16 cellular contexts compared by ENCODE assay signal in genomic region chr7:70317356-70317755, GRCh38.
DNase-seq lines count a peak whose midpoint lies in the region; ATAC-seq and TF ChIP-seq lines count a peak whose summit lies in the region.
"Had no signal": no experiment of that assay in that cellular context is flagged by ENCODE, and none has a peak within 500 bp of the region (broad histone marks: within the 10 kb centered on the region; RNA-seq: fewer than 3 reads in every experiment).

No MANE protein-coding gene starts in this region.

- ATAC-seq in activated CD8-positive, alpha-beta memory T cell treated with anti-CD3 and anti-CD28 coated beads, Interleukin-2, amount 10 ng/mL, durations not matched to agents 7 days and 5 days: no peak
- no peak for ATAC-seq in HG02610 (IDR thresholded peaks at IDR 0.05; ENCODE audit: unreplicated experiment)
- ATAC-seq: natural killer cell treated with Interleukin-12 subunit alpha and Interleukin-12 subunit beta and Interleukin-15 and Interleukin-18, amount 100 ng/mL, for 72 hours; Right ventricle myocardium inferior had no signal

- peak overlapping the region; percentile 58 for H3K27ac Mint-ChIP-seq in activated CD8-positive, alpha-beta memory T cell treated with anti-CD3 and anti-CD28 coated beads, Interleukin-2, amount 10 ng/mL, durations not matched to agents 7 days and 5 days
- H3K27ac Mint-ChIP-seq: natural killer cell treated with Interleukin-12 subunit alpha and Interleukin-12 subunit beta and Interleukin-15 and Interleukin-18, amount 100 ng/mL, for 72 hours had no signal

- no peak for TF ChIP-seq POLR2A in thyroid gland (IDR thresholded peaks at IDR 0.05)
- no peak for TF ChIP-seq POLR2A in ovary (IDR thresholded peaks at IDR 0.05)

- H3K4me3 ChIP-seq in astrocyte of the cerebellum (ENCODE audit: low read depth, low read length) (no peak overlapping the region), thyroid gland (replicated peaks in 1 of 3) (no peak overlapping the region), ovary (no peak overlapping the region)
- H3K4me3 ChIP-seq: heart left ventricle, stomach had no signal

- peaks cover 31% of the 10 kb centered on the region for H3K4me1 Mint-ChIP-seq in activated CD8-positive, alpha-beta memory T cell treated with anti-CD3 and anti-CD28 coated beads, Interleukin-2, amount 10 ng/mL, durations not matched to agents 7 days and 5 days

- H3K36me3 ChIP-seq in thyroid gland (no peaks in the 10 kb centered on the region), ovary (no peaks in the 10 kb centered on the region)
- H3K36me3 ChIP-seq: heart left ventricle, stomach had no signal

- intact Hi-C loops in thyroid gland (cut with DNase I) (no loop called here), ovary (cut with DNase I) (no loop called here)

- H3K9me3 ChIP-seq in thyroid gland (no peaks in the 10 kb centered on the region), ovary (no peaks in the 10 kb centered on the region)
- H3K9me3 ChIP-seq: heart left ventricle, stomach had no signal

- H3K4me1 ChIP-seq in thyroid gland: peaks cover 8 to 20% of the 10 kb centered on the region in 2 donors
- H3K4me1 ChIP-seq in ovary (ENCODE audit: insufficient read depth): peaks cover 3% of the 10 kb centered on the region

- H3K27me3 Mint-ChIP-seq in activated CD8-positive, alpha-beta memory T cell treated with anti-CD3 and anti-CD28 coated beads, Interleukin-2, amount 10 ng/mL, durations not matched to agents 7 days and 5 days: peaks cover 7% of the 10 kb centered on the region
- H3K27me3 Mint-ChIP-seq: brain; effector memory CD8-positive, alpha-beta T cell had no signal

- peaks cover 4% of the 10 kb centered on the region for H3K36me3 Mint-ChIP-seq in activated CD8-positive, alpha-beta memory T cell treated with anti-CD3 and anti-CD28 coated beads, Interleukin-2, amount 10 ng/mL, durations not matched to agents 7 days and 5 days

- CTCF ChIA-PET in activated CD8-positive, alpha-beta memory T cell treated with anti-CD3 and anti-CD28 coated beads, Interleukin-2, amount 10 ng/mL, durations not matched to agents 7 days and 5 days (lab: Charles Lee): no interaction called here

- no peaks in the 10 kb centered on the region for H3K9me3 Mint-ChIP-seq in activated CD8-positive, alpha-beta memory T cell treated with anti-CD3 and anti-CD28 coated beads, Interleukin-2, amount 10 ng/mL, durations not matched to agents 7 days and 5 days (ENCODE audit: low read depth)
- H3K9me3 Mint-ChIP-seq: brain; natural killer cell treated with Interleukin-12 subunit alpha and Interleukin-12 subunit beta and Interleukin-15 and Interleukin-18, amount 100 ng/mL, for 72 hours had no signal

- H3K4me3 Mint-ChIP-seq in activated CD8-positive, alpha-beta memory T cell treated with anti-CD3 and anti-CD28 coated beads, Interleukin-2, amount 10 ng/mL, durations not matched to agents 7 days and 5 days: peak overlapping the region; percentile 17
- H3K4me3 Mint-ChIP-seq: activated T-helper 1 cell treated with anti-CD3 and anti-CD28 coated beads, Interleukin-12 subunit alpha, Interleukin-12 subunit beta, Interleukin-2, Interleukin-4 antibody, amounts not matched to agents 30 ng/mL and 10 ng/mL and 1 ng/mL, durations not matched to agents 14 hours and 24 hours and 36 hours; brain; natural killer cell treated with Interleukin-12 subunit alpha and Interleukin-12 subunit beta and Interleukin-15 and Interleukin-18, amount 100 ng/mL, for 72 hours had no signal

- TF ChIP-seq CTCF in astrocyte of the cerebellum (IDR thresholded peaks at IDR 0.05; ENCODE audit: low read depth, low read length, missing control alignments): no peak
- no peak for TF ChIP-seq CTCF in thyroid gland (IDR thresholded peaks at IDR 0.05)
- TF ChIP-seq CTCF in ovary (IDR thresholded peaks at IDR 0.05): no peak

- in situ Hi-C loops in astrocyte of the cerebellum (cut with HindIII; ENCODE audit: low sequenced_read_pairs): no loop called here

- H3K27me3 ChIP-seq in thyroid gland (no peaks in the 10 kb centered on the region), ovary (no peaks in the 10 kb centered on the region)
- H3K27me3 ChIP-seq: heart left ventricle, stomach had no signal

- WGBS in thyroid gland, 2 donors: 38 to 45% methylated on average over 2 of the region's 2 CpGs
- WGBS in ovary, 3 donors: 22 to 36% (median 32%) methylated on average over 2 of the region's 2 CpGs

- TF ChIP-seq EP300 in ovary (IDR thresholded peaks at IDR 0.05): no peak

- DNase-seq in activated CD8-positive, alpha-beta memory T cell treated with anti-CD3 and anti-CD28 coated beads, Interleukin-2, amount 10 ng/mL, durations not matched to agents 7 days and 5 days: no peak
- DNase-seq in activated CD8-positive, alpha-beta memory T cell treated with anti-CD3 and anti-CD28 coated beads for 24 hours: no peak
- DNase-seq in astrocyte of the cerebellum (ENCODE audit: low read depth): peak; percentile 36
- peak; percentile 6 for DNase-seq in iris pigment epithelial cell (ENCODE audit: low read depth)
- DNase-seq in thyroid gland: peak; percentile 78 to 87
- no peak for DNase-seq in ovary
- DNase-seq in stimulated activated CD4-positive, alpha-beta T cell treated with anti-CD3 and anti-CD28 coated beads, Interleukin-15, amount 100 ng/mL, for 24 hours: no peak
- DNase-seq: NCI-H2081, stomach had no signal

- peak overlapping the region in 1 of 3 donors; percentile 22 for H3K27ac ChIP-seq in thyroid gland
- H3K27ac ChIP-seq in ovary: no peak overlapping the region
- H3K27ac ChIP-seq: heart left ventricle had no signal

Comparison
In these comparisons a context has a peak if more than half of its experiments do, and no peak if none do; other contexts are left out.
1. DNase-seq: peak in astrocyte of the cerebellum (single experiment), iris pigment epithelial cell (single experiment) and thyroid gland (2 of 2); none in activated CD8-positive, alpha-beta memory T cell treated with anti-CD3 and anti-CD28 coated beads, Interleukin-2, amount 10 ng/mL, durations not matched to agents 7 days and 5 days (single experiment), activated CD8-positive, alpha-beta memory T cell treated with anti-CD3 and anti-CD28 coated beads for 24 hours (single experiment), ovary (0 of 5) and stimulated activated CD4-positive, alpha-beta T cell treated with anti-CD3 and anti-CD28 coated beads, Interleukin-15, amount 100 ng/mL, for 24 hours (single experiment).